In the genomic region with DNA sequence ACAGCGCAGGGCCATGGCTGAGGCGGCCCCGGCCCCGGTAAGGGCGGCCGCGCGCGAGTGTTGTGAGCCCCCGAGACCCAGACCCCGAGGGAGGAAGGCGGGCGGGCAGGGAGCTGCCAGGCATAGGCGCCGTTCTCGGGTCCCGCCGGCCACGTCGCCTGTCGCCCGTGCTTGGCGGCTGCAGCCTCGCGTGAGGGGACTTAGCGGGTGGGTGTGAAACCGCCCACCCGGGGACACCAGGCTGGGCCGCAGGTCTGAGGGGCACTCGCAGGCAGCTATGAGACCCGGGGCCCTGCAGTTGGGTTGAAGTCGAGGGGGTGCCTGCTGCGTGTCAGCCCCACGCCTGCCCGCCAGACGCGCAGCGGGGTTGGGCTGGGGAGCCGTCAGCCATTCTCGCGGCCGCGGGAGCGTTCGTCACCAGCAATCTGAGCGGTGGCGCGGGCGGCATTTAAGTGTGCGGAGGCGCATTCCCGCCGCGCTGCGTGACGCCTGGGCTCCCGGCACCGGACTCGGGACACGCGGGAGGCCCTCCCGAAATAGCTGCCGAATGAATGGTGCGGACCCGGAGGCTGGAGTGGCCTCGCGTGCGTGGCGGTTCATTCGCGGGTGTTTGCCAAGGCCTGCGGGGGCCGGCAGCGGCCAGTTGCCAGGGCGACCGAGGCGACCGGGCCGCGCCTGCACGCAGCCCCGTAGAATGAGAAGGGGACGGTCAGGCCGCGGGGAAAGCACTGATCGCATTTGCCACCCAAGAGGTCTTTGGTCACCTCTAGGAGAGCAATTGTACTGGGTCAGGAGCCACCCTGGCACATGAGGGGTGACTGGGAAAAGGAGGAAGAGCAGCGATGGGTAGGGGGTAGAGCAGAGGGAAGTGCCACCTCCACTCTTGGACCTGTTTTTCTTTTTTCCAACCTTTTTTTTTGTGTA, we compare ENCODE assay signal across 8 cellular contexts. TPM values are rescaled to one million over a fixed set of nuclear protein-coding genes. Genes with fewer than 3 reads are reported as not detected.
DNase-seq lines count a peak whose midpoint lies in the region; ATAC-seq, FAIRE-seq and TF ChIP-seq lines count a peak whose summit lies in the region.

No MANE protein-coding gene starts in this region.

- CTCF ChIA-PET in A549 (lab: Yijun Ruan, JAX), result interaction anchor here (0.7 to 8.4 kb wide), 37 partner anchors 7 to 477 kb away, joined by 3 to 84 read pairs (median 5); a partner anchor contains a TSS

- H3K36me3 Mint-ChIP-seq in stimulated activated naive B cell treated with anti-CD40 and anti-IgM and Interleukin-4, amounts not matched to agents 10 μg/mL and 1 μg/mL and 100 μg/mL, for 72 hours, result peaks cover 0 to 17% of the 10 kb centered on the region in 2 donors

- intact Hi-C loops in esophagus muscularis mucosa (cut with DNase I), result loop anchor here (2.0 to 5.0 kb wide), 2 partner anchors 21 to 49 kb away; a partner anchor contains a TSS

- peak overlapping the region; percentile 98 to 99 for H3K27ac ChIP-seq in A549
- H3K27ac ChIP-seq in esophagus muscularis mucosa (replicated peaks in 1 of 4), result peak overlapping the region; percentile 88 to 95 (median 94)
- peak overlapping the region; percentile 82 for H3K27ac ChIP-seq in muscle layer of colon (ENCODE audit: low read depth, low read length)

- no peak for FAIRE-seq in A549 (lab: Jason Lieb, UNC)

- H3K4me1 ChIP-seq in A549 (peaks cover 32% of the 10 kb centered on the region), esophagus muscularis mucosa (peaks cover 10 to 32% (median 29%) of the 10 kb centered on the region in 4 donors), muscle layer of colon (ENCODE audit: insufficient read depth, low read length) (peaks cover 5% of the 10 kb centered on the region)

- 6% methylated on average over 35 of the region's 87 CpGs for WGBS in A549 (ENCODE audit: missing lambda C conversion rate)
- 0% methylated on average over 7 of the region's 87 CpGs for WGBS in esophagus muscularis mucosa

- H3K4me3 Mint-ChIP-seq in stimulated activated naive B cell treated with anti-CD40 and anti-IgM and Interleukin-4, amounts not matched to agents 10 μg/mL and 1 μg/mL and 100 μg/mL, for 72 hours, result peak overlapping the region; percentile 90

- peak overlapping the region; percentile 75 for H3K9ac ChIP-seq in muscle layer of colon (ENCODE audit: low read length)

- no peak for TF ChIP-seq EP300 in A549 (IDR thresholded peaks at IDR 0.05)
- TF ChIP-seq EP300 in esophagus muscularis mucosa (IDR thresholded peaks at IDR 0.05), result no peak

- no peaks in the 10 kb centered on the region for H3K27me3 Mint-ChIP-seq in stimulated activated naive B cell treated with anti-CD40 and anti-IgM and Interleukin-4, amounts not matched to agents 10 μg/mL and 1 μg/mL and 100 μg/mL, for 72 hours

- ATAC-seq in A549 (peak; percentile 60 to 69), GM18519 (IDR thresholded peaks at IDR 0.05; ENCODE audit: low FRiP score, unreplicated experiment) (peak; percentile 27), HG03039 (IDR thresholded peaks at IDR 0.05; ENCODE audit: unreplicated experiment) (peak; percentile 25)
- peak; percentile 33 to 43 for ATAC-seq in stimulated activated naive B cell treated with anti-CD40 and anti-IgM and Interleukin-4, amounts not matched to agents 10 μg/mL and 1 μg/mL and 100 μg/mL, for 72 hours (replicated peaks)

- peak overlapping the region; percentile 74 for H3K27ac Mint-ChIP-seq in stimulated activated naive B cell treated with anti-CD40 and anti-IgM and Interleukin-4, amounts not matched to agents 10 μg/mL and 1 μg/mL and 100 μg/mL, for 72 hours

- TF ChIP-seq POLR2A in A549 (IDR thresholded peaks at IDR 0.05; ENCODE audit: low read length) (no peak), esophagus muscularis mucosa (IDR thresholded peaks at IDR 0.05; ENCODE audit: low read depth) (no peak)

- H3K9me3 ChIP-seq in A549 (no peaks in the 10 kb centered on the region), esophagus muscularis mucosa (no peaks in the 10 kb centered on the region), muscle layer of colon (ENCODE audit: low read length) (no peaks in the 10 kb centered on the region)

- no peak for TF ChIP-seq RAD21 in A549 (conservative IDR thresholded peaks at IDR 0.05 in 1 of 2, IDR thresholded peaks at IDR 0.05 in 1 of 2)

- DNase-seq in A549 (ENCODE audit: low read depth in 1 of 2, low spot score in 1 of 2), result peak; percentile 48 to 67
- peak; percentile 77 for DNase-seq in NCI-H69 (lab: John Stamatoyannopoulos, UW)
- DNase-seq in activated T-cell treated with anti-CD3 and anti-CD28 coated beads, Interleukin-2, amount 50 U/mL, for 48 hours, result peak; percentile 74 to 77
- DNase-seq in esophagus muscularis mucosa (ENCODE audit: extremely low spot score), result no peak
- DNase-seq in stimulated activated naive B cell treated with anti-CD40 and anti-IgM and Interleukin-4, amounts not matched to agents 10 μg/mL and 1 μg/mL and 100 μg/mL, for 72 hours, result peak; percentile 56

- TF ChIP-seq CTCF in A549 (IDR thresholded peaks at IDR 0.05) (no peak), esophagus muscularis mucosa (IDR thresholded peaks at IDR 0.05) (no peak)

- no peaks in the 10 kb centered on the region for H3K9me3 Mint-ChIP-seq in stimulated activated naive B cell treated with anti-CD40 and anti-IgM and Interleukin-4, amounts not matched to agents 10 μg/mL and 1 μg/mL and 100 μg/mL, for 72 hours

- peak overlapping the region; percentile 83 for H3K4me2 ChIP-seq in A549

- POLR2A ChIA-PET in A549 (lab: Yijun Ruan, JAX), result interaction anchor here (0.8 to 2.5 kb wide), 9 partner anchors 9 to 165 kb away, joined by 3 to 16 read pairs (median 5); a partner anchor contains a TSS

- H3K4me1 Mint-ChIP-seq in stimulated activated naive B cell treated with anti-CD40 and anti-IgM and Interleukin-4, amounts not matched to agents 10 μg/mL and 1 μg/mL and 100 μg/mL, for 72 hours, result peaks cover 14 to 37% of the 10 kb centered on the region in 2 donors

- H3K36me3 ChIP-seq in esophagus muscularis mucosa (no peaks in the 10 kb centered on the region), muscle layer of colon (ENCODE audit: insufficient read depth, low read length) (no peaks in the 10 kb centered on the region)

- peak overlapping the region; percentile 91 for H3K4me3 ChIP-seq in A549
- H3K4me3 ChIP-seq in esophagus muscularis mucosa, result peak overlapping the region; percentile 82 to 96 (median 92)
- H3K4me3 ChIP-seq in muscle layer of colon (ENCODE audit: low read depth in 1 of 2, low read length in 2 of 2), result peak overlapping the region; percentile 78 to 99

- no peaks in the 10 kb centered on the region for H3K27me3 ChIP-seq in esophagus muscularis mucosa
- no peaks in the 10 kb centered on the region for H3K27me3 ChIP-seq in muscle layer of colon (ENCODE audit: control insufficient read depth in 1 of 2, insufficient read depth in 2 of 2, low read length in 2 of 2)

TF ChIP-seq in A549, 52 proteins besides CTCF, POLR2A, EP300 and RAD21 (continues in another document):
- TF ChIP-seq, protein P1, sequence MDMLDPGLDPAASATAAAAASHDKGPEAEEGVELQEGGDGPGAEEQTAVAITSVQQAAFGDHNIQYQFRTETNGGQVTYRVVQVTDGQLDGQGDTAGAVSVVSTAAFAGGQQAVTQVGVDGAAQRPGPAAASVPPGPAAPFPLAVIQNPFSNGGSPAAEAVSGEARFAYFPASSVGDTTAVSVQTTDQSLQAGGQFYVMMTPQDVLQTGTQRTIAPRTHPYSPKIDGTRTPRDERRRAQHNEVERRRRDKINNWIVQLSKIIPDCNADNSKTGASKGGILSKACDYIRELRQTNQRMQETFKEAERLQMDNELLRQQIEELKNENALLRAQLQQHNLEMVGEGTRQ (IDR thresholded peaks at IDR 0.05), result peak; percentile 1; the same call in 1 of the 2 replicates
- TF ChIP-seq, protein P2, sequence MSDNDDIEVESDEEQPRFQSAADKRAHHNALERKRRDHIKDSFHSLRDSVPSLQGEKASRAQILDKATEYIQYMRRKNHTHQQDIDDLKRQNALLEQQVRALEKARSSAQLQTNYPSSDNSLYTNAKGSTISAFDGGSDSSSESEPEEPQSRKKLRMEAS (IDR thresholded peaks at IDR 0.05), result peak; percentile 56

RNA-seq across cellular contexts. Expression of a gene that starts 0.7 kb away (rescaled TPM):
- polyA plus RNA-seq in A549 (2011; rRNA removed) (8.1 and 8.4 TPM in 2 replicates), A549 (2017; fragmentation: RNase III; extraction: RNeasy Plus Mini Kit Qiagen cat#74134 plus additional on column Dnase treatment) (6.5 to 7.0 TPM (median 6.6 TPM) in 3 replicates)
- 3.5 and 4.7 TPM in 2 replicates for polyA plus RNA-seq in A549 (2012; cell fraction: cytosol; rRNA removed)
- polyA plus RNA-seq in A549 (2012; cell fraction: nucleus; rRNA removed), result 8.4 and 11.6 TPM in 2 replicates
- polyA minus RNA-seq in A549 (2011; rRNA and poly(A)+ RNA removed), result 32.5 and 36.2 TPM in 2 replicates
- 10 to 100 TPM; 16.9 to 22.6 (median 19.2) TPM for total RNA-seq in esophagus muscularis mucosa

RNA-seq across cellular contexts. Expression of a gene that starts 21.9 kb away (rescaled TPM):
- polyA plus RNA-seq in A549 (2011; rRNA removed), result 0.80 and 1.0 TPM in 2 replicates
- polyA plus RNA-seq in A549 (2012; cell fraction: cytosol; rRNA removed), result 0.24 and 0.32 TPM in 2 replicates
- 0.23 and 0.24 TPM in 2 replicates for polyA plus RNA-seq in A549 (2012; cell fraction: nucleus; rRNA removed)
- 1.6 to 2.2 TPM (median 1.6 TPM) in 3 replicates for polyA plus RNA-seq in A549 (2017; fragmentation: RNase III; extraction: RNeasy Plus Mini Kit Qiagen cat#74134 plus additional on column Dnase treatment)
- polyA minus RNA-seq in A549 (2011; rRNA and poly(A)+ RNA removed), result 1.2 and 1.4 TPM in 2 replicates
- 1 to 10 TPM; 2.1 to 3.9 (median 3.3) TPM for total RNA-seq in esophagus muscularis mucosa

RNA-seq across cellular contexts. Expression of a gene that starts 47.4 kb away (rescaled TPM):
- 8.8 and 11.9 TPM in 2 replicates for polyA plus RNA-seq in A549 (2011; rRNA removed)
- 11.6 and 16.2 TPM in 2 replicates for polyA plus RNA-seq in A549 (2012; cell fraction: cytosol; rRNA removed)
- polyA plus RNA-seq in A549 (2012; cell fraction: nucleus; rRNA removed), result 34.5 and 37.6 TPM in 2 replicates
- 15.1 to 18.4 TPM (median 16.7 TPM) in 3 replicates for polyA plus RNA-seq in A549 (2017; fragmentation: RNase III; extraction: RNeasy Plus Mini Kit Qiagen cat#74134 plus additional on column Dnase treatment)
- polyA minus RNA-seq in A549 (2011; rRNA and poly(A)+ RNA removed), result 22.0 and 22.6 TPM in 2 replicates
- 10 to 100 TPM; 16.9 to 28.7 (median 22.2) TPM for total RNA-seq in esophagus muscularis mucosa

RNA-seq across cellular contexts. Expression of a gene that starts 57.5 kb away (rescaled TPM):
- polyA plus RNA-seq in A549 (2011; rRNA removed) (4.6 and 4.7 TPM in 2 replicates), A549 (2017; fragmentation: RNase III; extraction: RNeasy Plus Mini Kit Qiagen cat#74134 plus additional on column Dnase treatment) (4.6 to 5.0 TPM (median 4.9 TPM) in 3 replicates)
- 4.3 and 5.1 TPM in 2 replicates for polyA plus RNA-seq in A549 (2012; cell fraction: cytosol; rRNA removed)
- 5.1 and 8.4 TPM in 2 replicates for polyA plus RNA-seq in A549 (2012; cell fraction: nucleus; rRNA removed)
- polyA minus RNA-seq in A549 (2011; rRNA and poly(A)+ RNA removed), result 9.4 and 10.0 TPM in 2 replicates
- total RNA-seq in esophagus muscularis mucosa, result 10 to 100 TPM in 1 of 4 donors, 1 to 10 TPM in 3; 4.5 to 10.7 (median 5.6) TPM
